19 cellular contexts compared by ENCODE assay signal in genomic region chr16:48330133-48330846, GRCh38. TPM values are rescaled to one million over a fixed set of nuclear protein-coding genes. Genes with fewer than 3 reads are reported as not detected.
DNase-seq lines count a peak whose midpoint lies in the region; ATAC-seq and TF ChIP-seq lines count a peak whose summit lies in the region.
"Had no signal": no experiment of that assay in that cellular context is flagged by ENCODE, and none has a peak within 500 bp of the region (broad histone marks: within the 10 kb centered on the region; RNA-seq: fewer than 3 reads in every experiment).

No MANE protein-coding gene starts in this region.

- DNase-seq in CD8-positive, alpha-beta T cell = no peak
- DNase-seq in MG63 (peak; percentile 7), endodermal cell (no peak), NCI-H1092 (lab: John Stamatoyannopoulos, UW) (no peak), GM23338 (ENCODE audit: low spot score) (no peak)
- no peak for DNase-seq in naive thymus-derived CD4-positive, alpha-beta T cell
- no peak for DNase-seq in activated CD4-positive, alpha-beta memory T cell treated with anti-CD3 and anti-CD28 coated beads, Interleukin-2, amount 10 ng/mL, durations not matched to agents 7 days and 5 days
- DNase-seq: activated CD4-positive, alpha-beta T cell treated with anti-CD3 and anti-CD28 coated beads, Interleukin-2, amount 10 ng/mL, durations not matched to agents 7 days and 5 days; body of pancreas; dermis blood vessel endothelial cell; islet precursor cell; NCI-H226; RPMI8226; stimulated activated naive B cell treated with anti-CD40 and anti-IgM and Interleukin-4, amounts not matched to agents 10 μg/mL and 1 μg/mL and 100 μg/mL, for 72 hours; tibial artery had no signal

- H3K9me3 Mint-ChIP-seq in CD8-positive, alpha-beta T cell = no peaks in the 10 kb centered on the region
- H3K9me3 Mint-ChIP-seq in endodermal cell (no peaks in the 10 kb centered on the region), GM23338 (no peaks in the 10 kb centered on the region)
- no peaks in the 10 kb centered on the region for H3K9me3 Mint-ChIP-seq in naive thymus-derived CD4-positive, alpha-beta T cell
- H3K9me3 Mint-ChIP-seq in activated CD4-positive, alpha-beta memory T cell treated with anti-CD3 and anti-CD28 coated beads, Interleukin-2, amount 10 ng/mL, durations not matched to agents 7 days and 5 days = no peaks in the 10 kb centered on the region
- H3K9me3 Mint-ChIP-seq: activated CD4-positive, alpha-beta T cell treated with anti-CD3 and anti-CD28 coated beads, Interleukin-2, amount 10 ng/mL, durations not matched to agents 7 days and 5 days; activated naive CD4-positive, alpha-beta T cell treated with anti-CD3 and anti-CD28 coated beads, Interleukin-2, amount 50 U/mL, for 24 hours; stimulated activated naive B cell treated with anti-CD40 and anti-IgM and Interleukin-4, amounts not matched to agents 10 μg/mL and 1 μg/mL and 100 μg/mL, for 72 hours had no signal

- H3K27ac Mint-ChIP-seq in CD8-positive, alpha-beta T cell = peak overlapping the region; percentile 71
- peak overlapping the region; percentile 53 for H3K27ac Mint-ChIP-seq in endodermal cell
- H3K27ac Mint-ChIP-seq in naive thymus-derived CD4-positive, alpha-beta T cell = peak overlapping the region in 7 of 9 donors; percentile 12 to 76 (median 63)
- no peak overlapping the region for H3K27ac Mint-ChIP-seq in activated CD4-positive, alpha-beta memory T cell treated with anti-CD3 and anti-CD28 coated beads, Interleukin-2, amount 10 ng/mL, durations not matched to agents 7 days and 5 days
- no peak overlapping the region for H3K27ac Mint-ChIP-seq in GM23338
- H3K27ac Mint-ChIP-seq: activated CD4-positive, alpha-beta T cell treated with anti-CD3 and anti-CD28 coated beads, Interleukin-2, amount 10 ng/mL, durations not matched to agents 7 days and 5 days; B cell; stimulated activated naive B cell treated with anti-CD40 and anti-IgM and Interleukin-4, amounts not matched to agents 10 μg/mL and 1 μg/mL and 100 μg/mL, for 72 hours had no signal

- peaks cover 22% of the 10 kb centered on the region for H3K4me1 Mint-ChIP-seq in CD8-positive, alpha-beta T cell (ENCODE audit: low read depth)
- H3K4me1 Mint-ChIP-seq in endodermal cell (no peaks in the 10 kb centered on the region), GM23338 (peaks cover 20% of the 10 kb centered on the region)
- H3K4me1 Mint-ChIP-seq in naive thymus-derived CD4-positive, alpha-beta T cell = peaks cover 6 to 39% (median 32%) of the 10 kb centered on the region in 7 donors
- no peaks in the 10 kb centered on the region for H3K4me1 Mint-ChIP-seq in activated CD4-positive, alpha-beta memory T cell treated with anti-CD3 and anti-CD28 coated beads, Interleukin-2, amount 10 ng/mL, durations not matched to agents 7 days and 5 days
- H3K4me1 Mint-ChIP-seq: B cell had no signal

- H3K9ac ChIP-seq in endodermal cell (ENCODE audit: extremely low read depth, low read length, poor library complexity, severe bottlenecking) = no peak overlapping the region

- ATAC-seq in CD8-positive, alpha-beta T cell = no peak
- ATAC-seq in naive thymus-derived CD4-positive, alpha-beta T cell = no peak
- ATAC-seq in HG03045 (IDR thresholded peaks at IDR 0.05; ENCODE audit: unreplicated experiment) = no peak
- ATAC-seq in GM23338 = no peak
- ATAC-seq: body of pancreas; stimulated activated naive B cell treated with anti-CD40 and anti-IgM and Interleukin-4, amounts not matched to agents 10 μg/mL and 1 μg/mL and 100 μg/mL, for 72 hours had no signal

- peaks cover 11% of the 10 kb centered on the region for H3K36me3 ChIP-seq in CD8-positive, alpha-beta T cell (ENCODE audit: insufficient read depth, low read length)
- peaks cover 7% of the 10 kb centered on the region for H3K36me3 ChIP-seq in MG63
- H3K36me3 ChIP-seq in endodermal cell (ENCODE audit: control insufficient read depth, insufficient read depth, low read length) = peaks cover 13% of the 10 kb centered on the region
- H3K36me3 ChIP-seq in naive thymus-derived CD4-positive, alpha-beta T cell (ENCODE audit: control insufficient read depth in 2 of 3, insufficient read depth in 3 of 3, low read length in 3 of 3) = peaks cover 0 to 20% (median 9%) of the 10 kb centered on the region in 3 experiments
- H3K36me3 ChIP-seq in GM23338 (ENCODE audit: insufficient read depth) = no peaks in the 10 kb centered on the region

- WGBS in endodermal cell (ENCODE audit: insufficient coverage in 1 of 2, insufficient read length in 1 of 2), 2 experiments = 92 to 97% methylated on average over 2 of the region's 3 CpGs

- H3K27me3 ChIP-seq in CD8-positive, alpha-beta T cell (ENCODE audit: insufficient read depth, low read length) = no peaks in the 10 kb centered on the region
- H3K27me3 ChIP-seq in MG63 (no peaks in the 10 kb centered on the region), endodermal cell (ENCODE audit: control insufficient read depth, insufficient read depth, low read length, poor library complexity, severe bottlenecking) (no peaks in the 10 kb centered on the region), GM23338 (ENCODE audit: insufficient read depth) (no peaks in the 10 kb centered on the region)
- H3K27me3 ChIP-seq in naive thymus-derived CD4-positive, alpha-beta T cell (ENCODE audit: control insufficient read depth in 2 of 2, insufficient read depth in 2 of 2, low read length in 2 of 2) = no peaks in the 10 kb centered on the region
- H3K27me3 ChIP-seq: body of pancreas, esophagus muscularis mucosa, tibial artery had no signal

- POLR2A ChIA-PET in CD8-positive, alpha-beta T cell (lab: Charles Lee) = no interaction called here
- POLR2A ChIA-PET in naive thymus-derived CD4-positive, alpha-beta T cell (lab: Charles Lee) = interaction anchor here (0.8 kb wide), 1 partner anchor 14 kb away, joined by 3 read pairs; no protein-coding TSS in a partner anchor
- POLR2A ChIA-PET in activated CD4-positive, alpha-beta memory T cell treated with anti-CD3 and anti-CD28 coated beads, Interleukin-2, amount 10 ng/mL, durations not matched to agents 7 days and 5 days (lab: Charles Lee) = no interaction called here

- no peaks in the 10 kb centered on the region for H3K79me2 ChIP-seq in GM23338 (replicated peaks; ENCODE audit: insufficient read depth)

- H2AFZ ChIP-seq in GM23338 = no peak overlapping the region

- no peaks in the 10 kb centered on the region for H4K20me1 ChIP-seq in GM23338 (replicated peaks; ENCODE audit: insufficient read depth)

- no peak overlapping the region for H3K27ac ChIP-seq in CD8-positive, alpha-beta T cell (ENCODE audit: low read depth, low read length)
- H3K27ac ChIP-seq in endodermal cell (ENCODE audit: low read depth, low read length) (no peak overlapping the region), GM23338 (ENCODE audit: low read depth) (no peak overlapping the region)
- H3K27ac ChIP-seq in naive thymus-derived CD4-positive, alpha-beta T cell (ENCODE audit: low read depth, low read length) = no peak overlapping the region
- H3K27ac ChIP-seq: body of pancreas, esophagus muscularis mucosa, tibial artery had no signal

- intact Hi-C loops in CD8-positive, alpha-beta T cell (cut with DNase I, micrococcal nuclease) = no loop called here
- intact Hi-C loops in naive thymus-derived CD4-positive, alpha-beta T cell (cut with micrococcal nuclease) = no loop called here

- CTCF ChIA-PET in CD8-positive, alpha-beta T cell (lab: Charles Lee) = interaction anchor here (0.9 kb wide), 1 partner anchor 24 kb away, joined by 3 read pairs; no protein-coding TSS in a partner anchor
- CTCF ChIA-PET in naive thymus-derived CD4-positive, alpha-beta T cell (lab: Charles Lee) = no interaction called here
- CTCF ChIA-PET in activated CD4-positive, alpha-beta memory T cell treated with anti-CD3 and anti-CD28 coated beads, Interleukin-2, amount 10 ng/mL, durations not matched to agents 7 days and 5 days (lab: Charles Lee) = interaction anchor here (1.2 kb wide), 1 partner anchor 293 kb away, joined by 4 read pairs; no protein-coding TSS in a partner anchor

- no peaks in the 10 kb centered on the region for H3K27me3 Mint-ChIP-seq in CD8-positive, alpha-beta T cell (ENCODE audit: low read depth)
- H3K27me3 Mint-ChIP-seq in endodermal cell (ENCODE audit: insufficient read depth) (no peaks in the 10 kb centered on the region), GM23338 (ENCODE audit: insufficient read depth, low read depth, poor library complexity) (peaks cover 2% of the 10 kb centered on the region)
- H3K27me3 Mint-ChIP-seq in naive thymus-derived CD4-positive, alpha-beta T cell = no peaks in the 10 kb centered on the region
- H3K27me3 Mint-ChIP-seq in activated CD4-positive, alpha-beta memory T cell treated with anti-CD3 and anti-CD28 coated beads, Interleukin-2, amount 10 ng/mL, durations not matched to agents 7 days and 5 days = no peaks in the 10 kb centered on the region
- H3K27me3 Mint-ChIP-seq: activated CD4-positive, alpha-beta T cell treated with anti-CD3 and anti-CD28 coated beads, Interleukin-2, amount 10 ng/mL, durations not matched to agents 7 days and 5 days; activated naive CD4-positive, alpha-beta T cell treated with anti-CD3 and anti-CD28 coated beads, Interleukin-2, amount 50 U/mL, for 24 hours; B cell; stimulated activated naive B cell treated with anti-CD40 and anti-IgM and Interleukin-4, amounts not matched to agents 10 μg/mL and 1 μg/mL and 100 μg/mL, for 72 hours had no signal

- peaks cover 9% of the 10 kb centered on the region for H3K4me1 ChIP-seq in CD8-positive, alpha-beta T cell (ENCODE audit: insufficient read depth, low read length)
- H3K4me1 ChIP-seq in endodermal cell (ENCODE audit: control insufficient read depth, insufficient read depth, low read length) (no peaks in the 10 kb centered on the region), GM23338 (ENCODE audit: insufficient read depth) (peaks cover 16% of the 10 kb centered on the region; the same call in 1 of the 2 replicates)
- H3K4me1 ChIP-seq in naive thymus-derived CD4-positive, alpha-beta T cell (ENCODE audit: control insufficient read depth in 2 of 2, insufficient read depth in 2 of 2, low read length in 2 of 2) = no peaks in the 10 kb centered on the region
- H3K4me1 ChIP-seq: body of pancreas had no signal

- no peak overlapping the region for H3K4me2 ChIP-seq in GM23338

- H3F3A ChIP-seq in GM23338 (replicated peaks; ENCODE audit: low read depth) = no peaks in the 10 kb centered on the region

- TF ChIP-seq CTCF in CD8-positive, alpha-beta T cell (IDR thresholded peaks at IDR 0.05) = no peak
- TF ChIP-seq CTCF in endodermal cell (conservative IDR thresholded peaks at IDR 0.05) (no peak), GM23338 (conservative IDR thresholded peaks at IDR 0.05; ENCODE audit: low read depth in 2 of 2) (no peak)

- H3K9me2 ChIP-seq in GM23338 (ENCODE audit: insufficient read depth) = no peaks in the 10 kb centered on the region

- no peak overlapping the region for H3K4me3 ChIP-seq in CD8-positive, alpha-beta T cell (ENCODE audit: low read depth, low read length)
- H3K4me3 ChIP-seq in MG63 (no peak overlapping the region), endodermal cell (ENCODE audit: low read length) (no peak overlapping the region), GM23338 (no peak overlapping the region)
- no peak overlapping the region for H3K4me3 ChIP-seq in naive thymus-derived CD4-positive, alpha-beta T cell (ENCODE audit: low read length)
- H3K4me3 ChIP-seq: body of pancreas, esophagus muscularis mucosa, tibial artery had no signal

- H3K4me3 Mint-ChIP-seq in CD8-positive, alpha-beta T cell = no peak overlapping the region
- H3K4me3 Mint-ChIP-seq in endodermal cell (no peak overlapping the region), GM23338 (no peak overlapping the region)
- H3K4me3 Mint-ChIP-seq in naive thymus-derived CD4-positive, alpha-beta T cell = peak overlapping the region in 1 of 10 donors; percentile 23
- no peak overlapping the region for H3K4me3 Mint-ChIP-seq in activated CD4-positive, alpha-beta memory T cell treated with anti-CD3 and anti-CD28 coated beads, Interleukin-2, amount 10 ng/mL, durations not matched to agents 7 days and 5 days
- H3K4me3 Mint-ChIP-seq: activated CD4-positive, alpha-beta T cell treated with anti-CD3 and anti-CD28 coated beads, Interleukin-2, amount 10 ng/mL, durations not matched to agents 7 days and 5 days; activated naive CD4-positive, alpha-beta T cell treated with anti-CD3 and anti-CD28 coated beads, Interleukin-2, amount 50 U/mL, for 24 hours; B cell; stimulated activated naive B cell treated with anti-CD40 and anti-IgM and Interleukin-4, amounts not matched to agents 10 μg/mL and 1 μg/mL and 100 μg/mL, for 72 hours had no signal

- H3K9me3 ChIP-seq in CD8-positive, alpha-beta T cell (ENCODE audit: low read length) = no peaks in the 10 kb centered on the region
- H3K9me3 ChIP-seq in MG63 (no peaks in the 10 kb centered on the region), endodermal cell (ENCODE audit: control insufficient read depth, low read length) (no peaks in the 10 kb centered on the region)
- no peaks in the 10 kb centered on the region for H3K9me3 ChIP-seq in naive thymus-derived CD4-positive, alpha-beta T cell (ENCODE audit: control insufficient read depth in 2 of 3, low read length in 3 of 3)
- H3K9me3 ChIP-seq: body of pancreas, esophagus muscularis mucosa, tibial artery had no signal

- H3K36me3 Mint-ChIP-seq in CD8-positive, alpha-beta T cell = peaks cover 51% of the 10 kb centered on the region
- H3K36me3 Mint-ChIP-seq in endodermal cell (ENCODE audit: low read depth) (peaks cover 27% of the 10 kb centered on the region), GM23338 (ENCODE audit: low read depth) (peaks cover 15% of the 10 kb centered on the region)
- peaks cover 6 to 39% (median 14%) of the 10 kb centered on the region in 5 donors for H3K36me3 Mint-ChIP-seq in naive thymus-derived CD4-positive, alpha-beta T cell
- H3K36me3 Mint-ChIP-seq in activated CD4-positive, alpha-beta memory T cell treated with anti-CD3 and anti-CD28 coated beads, Interleukin-2, amount 10 ng/mL, durations not matched to agents 7 days and 5 days (ENCODE audit: low read depth) = peaks cover 18% of the 10 kb centered on the region

RNA-seq across cellular contexts. Expression of gene SIAH1, which starts 54.9 kb away (rescaled TPM):
- 10 to 100 TPM; 28.1 to 34.8 TPM for total RNA-seq in CD8-positive, alpha-beta T cell
- 7.7 and 8.6 TPM in 2 replicates for total RNA-seq in MG63 (2014; rRNA removed; shearing (Covaris generic); ENCODE audit: low replicate concordance)
- 10 to 100 TPM; 32.8 to 37.5 TPM for total RNA-seq in endodermal cell
- 49.0 TPM for polyA plus RNA-seq in endodermal cell (2013, experiment 1 of 2)
- 44.0 TPM for polyA plus RNA-seq in endodermal cell (2013, experiment 2 of 2)
- 10 to 100 TPM; 14.5 to 51.1 (median 19.8) TPM for total RNA-seq in naive thymus-derived CD4-positive, alpha-beta T cell
- 10 to 100 TPM; 16.4 to 21.2 TPM for polyA plus RNA-seq in naive thymus-derived CD4-positive, alpha-beta T cell
- 10 to 100 TPM; 16.1 to 16.5 TPM for total RNA-seq in activated CD4-positive, alpha-beta memory T cell treated with anti-CD3 and anti-CD28 coated beads, Interleukin-2, amount 10 ng/mL, durations not matched to agents 7 days and 5 days
- total RNA-seq in GM23338 (2014; rRNA removed; shearing (Covaris generic)) = 47.0 and 52.7 TPM in 2 replicates
- 35.1 and 42.0 TPM in 2 replicates for polyA plus RNA-seq in GM23338 (2016; fragmentation: Nextera tagmentation; extraction: Ambion mirVana)

Comparison
In these comparisons a context has a peak if more than half of its experiments do, and no peak if none do; other contexts are left out.
1. H3K27ac Mint-ChIP-seq: peak in CD8-positive, alpha-beta T cell (single experiment), endodermal cell (single experiment) and naive thymus-derived CD4-positive, alpha-beta T cell (7 of 9); none in activated CD4-positive, alpha-beta memory T cell treated with anti-CD3 and anti-CD28 coated beads, Interleukin-2, amount 10 ng/mL, durations not matched to agents 7 days and 5 days (single experiment) and GM23338 (single experiment).